ENCODE assay signal across 27 cellular contexts in genomic region chr1:152747831-152748230, GRCh38. TPM values are rescaled to one million over a fixed set of nuclear protein-coding genes. Genes with fewer than 3 reads are reported as not detected.
"Had no signal": no experiment of that assay in that cellular context is flagged by ENCODE, and none has a peak within 500 bp of the region (broad histone marks: within the 10 kb centered on the region; RNA-seq: fewer than 3 reads in every experiment).

No MANE protein-coding gene starts in this region.

- H3K4me1 ChIP-seq: gastrocnemius medialis, heart right ventricle, psoas muscle, right lobe of liver, spleen, testis, transverse colon had no signal

- FAIRE-seq: islet of Langerhans had no signal

- ATAC-seq: effector memory CD8-positive, alpha-beta T cell; gastrocnemius medialis; heart right ventricle; left lobe of liver; mucosa of descending colon; naive thymus-derived CD8-positive, alpha-beta T cell; psoas muscle; right lobe of liver; stimulated activated naive B cell treated with anti-CD40 and anti-IgM and Interleukin-4, amounts not matched to agents 10 μg/mL and 1 μg/mL and 100 μg/mL, for 72 hours; stimulated activated naive CD8-positive, alpha-beta T cell treated with anti-CD3 and anti-CD28 coated beads, Interleukin-15, amount 100 ng/mL, for 72 hours had no signal

- H3K27ac ChIP-seq: esophagus squamous epithelium, gastrocnemius medialis, heart right ventricle, neutrophil, psoas muscle, right lobe of liver, spleen, testis, transverse colon had no signal

- H3K4me3 ChIP-seq: esophagus squamous epithelium, gastrocnemius medialis, heart right ventricle, mucosa of descending colon, psoas muscle, right lobe of liver, spleen, testis, transverse colon had no signal

- H3K27me3 ChIP-seq: gastrocnemius medialis, right lobe of liver, testis, transverse colon had no signal

- DNase-seq: effector memory CD8-positive, alpha-beta T cell; esophagus squamous epithelium; gastrocnemius medialis; heart right ventricle; hypothalamus; mucosa of descending colon; naive thymus-derived CD8-positive, alpha-beta T cell; psoas muscle; retina; right lobe of liver; spleen; stimulated activated CD4-positive, alpha-beta T cell treated with anti-CD3 and anti-CD28 coated beads, Interleukin-15, amount 100 ng/mL, for 24 hours; stimulated activated CD4-positive, alpha-beta T cell treated with anti-CD3 and anti-CD28 coated beads, Interleukin-1b, Interleukin-23, amount 100 ng/mL, for 48 hours; stimulated activated CD4-positive, alpha-beta T cell treated with anti-CD3 and anti-CD28 coated beads, Interleukin-4, amount 100 ng/mL, for 4 hours; stimulated activated naive B cell treated with anti-CD40 and anti-IgM and Interleukin-4, amounts not matched to agents 10 μg/mL and 1 μg/mL and 100 μg/mL, for 72 hours; stimulated activated naive CD8-positive, alpha-beta T cell treated with anti-CD3 and anti-CD28 coated beads, Interleukin-15, amount 100 ng/mL, for 72 hours; testis; transverse colon had no signal

- H3K36me3 ChIP-seq: esophagus squamous epithelium, gastrocnemius medialis, heart right ventricle, neutrophil, right lobe of liver, spleen, transverse colon had no signal

- H3K9me3 ChIP-seq: esophagus squamous epithelium, gastrocnemius medialis, heart right ventricle, mucosa of descending colon, neutrophil, psoas muscle, right lobe of liver, spleen, testis, transverse colon had no signal

RNA-seq across cellular contexts. Expression of gene KPRP, which starts 10.0 kb away (rescaled TPM):
- total RNA-seq: epithelial cell of proximal tubule; gastrocnemius medialis; heart right ventricle; left lobe of liver; mucosa of descending colon; naive thymus-derived CD8-positive, alpha-beta T cell; osteoblast; right lobe of liver; skeletal muscle tissue; spleen; subcutaneous adipose tissue; testis; transverse colon; ureter had no signal
- polyA plus RNA-seq: heart right ventricle; naive thymus-derived CD8-positive, alpha-beta T cell; neural cell; psoas muscle; spleen had no signal

RNA-seq across cellular contexts. Expression of gene LCE1F, which starts 27.1 kb away (rescaled TPM):
- total RNA-seq: epithelial cell of proximal tubule; esophagus squamous epithelium; gastrocnemius medialis; heart right ventricle; left lobe of liver; mucosa of descending colon; naive thymus-derived CD8-positive, alpha-beta T cell; osteoblast; psoas muscle; right lobe of liver; skeletal muscle tissue; spleen; subcutaneous adipose tissue; testis; transverse colon; ureter had no signal
- polyA plus RNA-seq: heart right ventricle; naive thymus-derived CD8-positive, alpha-beta T cell; neural cell; psoas muscle; spleen had no signal

RNA-seq across cellular contexts. Expression of gene LCE1E, which starts 38.2 kb away (rescaled TPM):
- total RNA-seq: epithelial cell of proximal tubule; esophagus squamous epithelium; gastrocnemius medialis; heart right ventricle; left lobe of liver; mucosa of descending colon; naive thymus-derived CD8-positive, alpha-beta T cell; osteoblast; psoas muscle; right lobe of liver; skeletal muscle tissue; spleen; subcutaneous adipose tissue; testis; transverse colon; ureter had no signal
- polyA plus RNA-seq: heart right ventricle; naive thymus-derived CD8-positive, alpha-beta T cell; neural cell; psoas muscle; spleen had no signal

RNA-seq across cellular contexts. Expression of gene LCE4A, which starts 39.9 kb away (rescaled TPM):
- total RNA-seq: epithelial cell of proximal tubule; esophagus squamous epithelium; gastrocnemius medialis; heart right ventricle; left lobe of liver; mucosa of descending colon; naive thymus-derived CD8-positive, alpha-beta T cell; osteoblast; psoas muscle; right lobe of liver; skeletal muscle tissue; spleen; subcutaneous adipose tissue; testis; transverse colon; ureter had no signal
- polyA plus RNA-seq: heart right ventricle; naive thymus-derived CD8-positive, alpha-beta T cell; neural cell; psoas muscle; spleen had no signal

RNA-seq across cellular contexts. Expression of gene LCE1D, which starts 48.7 kb away (rescaled TPM):
- total RNA-seq: epithelial cell of proximal tubule; esophagus squamous epithelium; gastrocnemius medialis; heart right ventricle; left lobe of liver; mucosa of descending colon; naive thymus-derived CD8-positive, alpha-beta T cell; osteoblast; psoas muscle; right lobe of liver; skeletal muscle tissue; spleen; subcutaneous adipose tissue; testis; transverse colon; ureter had no signal
- polyA plus RNA-seq: heart right ventricle; naive thymus-derived CD8-positive, alpha-beta T cell; neural cell; psoas muscle; spleen had no signal
